10 cellular contexts compared by ENCODE assay signal in genomic region chr5:176547811-176548210, GRCh38. TPM values are rescaled to one million over a fixed set of nuclear protein-coding genes. Genes with fewer than 3 reads are reported as not detected.
DNase-seq lines count a peak whose midpoint lies in the region.
"Had no signal": no experiment of that assay in that cellular context is flagged by ENCODE, and none has a peak within 500 bp of the region (broad histone marks: within the 10 kb centered on the region; RNA-seq: fewer than 3 reads in every experiment).

No MANE protein-coding gene starts in this region.

- no peaks in the 10 kb centered on the region for H3K27me3 Mint-ChIP-seq in activated CD4-positive, alpha-beta T cell treated with anti-CD3 and anti-CD28 coated beads, Interleukin-2, amount 10 ng/mL, durations not matched to agents 24 days and 14 days

- peaks cover 19 to 62% of the 10 kb centered on the region in 2 donors for H3K4me1 ChIP-seq in duodenal mucosa (ENCODE audit: control insufficient read depth in 1 of 2, insufficient read depth in 2 of 2, low read length in 2 of 2)

- H3K36me3 ChIP-seq in duodenal mucosa (ENCODE audit: control insufficient read depth in 1 of 2, insufficient read depth in 2 of 2, low read length in 2 of 2), result peaks cover 0 to 4% of the 10 kb centered on the region in 2 donors

- peak overlapping the region in 1 of 2 donors; percentile 12 for H3K4me3 ChIP-seq in duodenal mucosa (ENCODE audit: low read depth in 1 of 2, low read length in 2 of 2)

- intact Hi-C loops in activated CD4-positive, alpha-beta T cell treated with anti-CD3 and anti-CD28 coated beads, Interleukin-2, amount 10 ng/mL, durations not matched to agents 24 days and 14 days (cut with micrococcal nuclease), result no loop called here

- H3K36me3 Mint-ChIP-seq in activated CD4-positive, alpha-beta T cell treated with anti-CD3 and anti-CD28 coated beads, Interleukin-2, amount 10 ng/mL, durations not matched to agents 24 days and 14 days (ENCODE audit: low read depth), result no peaks in the 10 kb centered on the region

- peak overlapping the region; percentile 95 for H3K27ac ChIP-seq in duodenal mucosa (ENCODE audit: low read depth, low read length)

- peaks cover 16% of the 10 kb centered on the region for H3K4me1 Mint-ChIP-seq in activated CD4-positive, alpha-beta T cell treated with anti-CD3 and anti-CD28 coated beads, Interleukin-2, amount 10 ng/mL, durations not matched to agents 24 days and 14 days

- peak overlapping the region; percentile 48 to 75 for H3K9ac ChIP-seq in duodenal mucosa (ENCODE audit: low read depth in 1 of 2, low read length in 2 of 2)

- H3K4me3 Mint-ChIP-seq in activated CD4-positive, alpha-beta T cell treated with anti-CD3 and anti-CD28 coated beads, Interleukin-2, amount 10 ng/mL, durations not matched to agents 24 days and 14 days, result no peak overlapping the region

- H3K27ac Mint-ChIP-seq in activated CD4-positive, alpha-beta T cell treated with anti-CD3 and anti-CD28 coated beads, Interleukin-2, amount 10 ng/mL, durations not matched to agents 24 days and 14 days, result peak overlapping the region; percentile 47

- no peaks in the 10 kb centered on the region for H3K9me3 Mint-ChIP-seq in activated CD4-positive, alpha-beta T cell treated with anti-CD3 and anti-CD28 coated beads, Interleukin-2, amount 10 ng/mL, durations not matched to agents 24 days and 14 days

- H3K27me3 ChIP-seq in duodenal mucosa (ENCODE audit: control insufficient read depth in 1 of 2, insufficient read depth in 2 of 2, low read length in 2 of 2), result no peaks in the 10 kb centered on the region

- DNase-seq in activated CD4-positive, alpha-beta T cell treated with anti-CD3 and anti-CD28 coated beads, Interleukin-2, amount 10 ng/mL, durations not matched to agents 24 days and 14 days, result no peak
- no peak for DNase-seq in activated CD4-positive, alpha-beta T cell treated with anti-CD3 and anti-CD28 coated beads for 1 hour
- DNase-seq in MV-4-11 (lab: John Stamatoyannopoulos, UW) (peak; percentile 3), renal cortical epithelial cell (ENCODE audit: low read depth) (peak; percentile 71), NCI-H187 (lab: John Stamatoyannopoulos, UW) (no peak), NCI-H345 (lab: John Stamatoyannopoulos, UW) (no peak), HCEC 1CT (no peak)
- DNase-seq: NCI-H2107 had no signal

- H3K9me3 ChIP-seq in duodenal mucosa (ENCODE audit: control insufficient read depth in 1 of 2, low read length in 2 of 2), result no peaks in the 10 kb centered on the region

RNA-seq across cellular contexts. Expression of gene CDHR2, which starts 1.3 kb away (rescaled TPM):
- total RNA-seq in activated CD4-positive, alpha-beta T cell treated with anti-CD3 and anti-CD28 coated beads, Interleukin-2, amount 10 ng/mL, durations not matched to agents 24 days and 14 days, result 0.35 and 0.45 TPM in 2 replicates
- not detected in 2 replicates for total RNA-seq in renal cortical epithelial cell
- total RNA-seq: RPMI7951 had no signal

RNA-seq across cellular contexts. Expression of gene RNF44, which starts 10.6 kb away (rescaled TPM):
- 71.4 and 74.0 TPM in 2 replicates for total RNA-seq in activated CD4-positive, alpha-beta T cell treated with anti-CD3 and anti-CD28 coated beads, Interleukin-2, amount 10 ng/mL, durations not matched to agents 24 days and 14 days
- 2.3 and 13.6 TPM in 2 replicates for total RNA-seq in renal cortical epithelial cell

Comparison
In these comparisons a context has a peak if more than half of its experiments do, and no peak if none do; other contexts are left out.
1. DNase-seq: peak in MV-4-11 (single experiment) and renal cortical epithelial cell (single experiment); none in activated CD4-positive, alpha-beta T cell treated with anti-CD3 and anti-CD28 coated beads, Interleukin-2, amount 10 ng/mL, durations not matched to agents 24 days and 14 days (single experiment), activated CD4-positive, alpha-beta T cell treated with anti-CD3 and anti-CD28 coated beads for 1 hour (single experiment), NCI-H187 (0 of 2), NCI-H345 (single experiment) and HCEC 1CT (single experiment).